In the genomic region with DNA sequence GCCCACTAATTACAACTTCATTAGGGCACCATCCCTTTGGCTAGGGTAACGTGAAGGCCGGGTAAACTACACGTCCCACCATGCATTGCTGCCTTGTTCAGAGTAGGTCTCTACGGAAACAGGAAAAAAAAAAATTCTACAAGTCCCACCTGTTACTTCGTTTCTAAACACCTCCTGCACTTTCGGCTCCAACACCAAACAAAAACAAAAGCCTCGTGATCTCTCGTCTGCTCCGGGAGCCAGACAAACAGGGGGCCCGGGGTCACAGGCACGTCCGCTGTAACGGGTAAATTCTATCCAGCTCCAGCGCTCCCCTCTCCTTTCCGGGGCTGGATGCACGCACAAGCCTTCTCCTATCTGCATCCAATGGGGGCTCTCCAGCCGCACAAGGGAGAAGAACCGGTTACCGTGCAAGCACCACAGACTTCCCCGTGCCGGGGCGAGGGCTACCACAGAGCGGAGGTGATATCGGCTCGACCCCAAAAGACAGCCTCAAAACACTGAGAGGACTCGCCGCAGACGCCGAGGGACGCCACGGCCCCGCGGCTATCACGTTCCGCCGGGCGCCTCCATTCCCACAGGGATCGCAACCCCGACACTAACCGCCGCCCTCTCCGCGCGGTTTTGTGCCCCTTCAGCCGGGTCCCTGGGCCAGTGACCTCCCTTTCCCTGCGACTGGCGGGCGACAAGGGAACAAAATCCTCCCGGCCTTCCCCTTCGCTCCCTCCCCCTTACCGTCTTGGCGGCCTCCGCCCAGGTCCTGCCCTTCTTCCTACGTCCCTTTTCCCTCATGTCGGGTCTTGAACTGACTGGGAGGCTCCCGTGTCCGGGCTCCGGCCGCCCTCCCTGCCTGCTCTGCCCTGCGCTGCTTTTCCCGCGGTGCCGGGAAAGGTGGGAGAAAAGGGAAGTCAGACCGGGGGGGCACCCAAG, we compare ENCODE assay signal across 8 cellular contexts. TPM values are rescaled to one million over a fixed set of nuclear protein-coding genes. Genes with fewer than 3 reads are reported as not detected.
DNase-seq lines count a peak whose midpoint lies in the region; ATAC-seq and TF ChIP-seq lines count a peak whose summit lies in the region.

No MANE protein-coding gene starts in this region.

- H3K4me1 Mint-ChIP-seq in dendritic cell treated with granulocyte-macrophage colony-stimulating factor and Interleukin-4, amounts not matched to agents 40 ng/mL and 50 ng/mL, for 4 days (ENCODE audit: low read depth) = peaks cover 38% of the 10 kb centered on the region

- H3K9ac ChIP-seq in liver (ENCODE audit: low read depth in 1 of 2, low read length in 2 of 2) = peak overlapping the region; percentile 61 to 75

- no peaks in the 10 kb centered on the region for H3K27me3 ChIP-seq in liver (ENCODE audit: control insufficient read depth in 4 of 4, insufficient read depth in 4 of 4, low read length in 3 of 4)

- CTCF ChIA-PET in AG04449 (lab: Yijun Ruan, JAX) = interaction anchor here (1.3 to 1.7 kb wide), 2 partner anchors 26 to 33 kb away, joined by 3 to 9 read pairs; no protein-coding TSS in a partner anchor

- H3K9me3 Mint-ChIP-seq in dendritic cell treated with granulocyte-macrophage colony-stimulating factor and Interleukin-4, amounts not matched to agents 40 ng/mL and 50 ng/mL, for 4 days = no peaks in the 10 kb centered on the region

- no peak for TF ChIP-seq CTCF in AG04449 (IDR thresholded peaks at IDR 0.05; ENCODE audit: insufficient read depth, low read length, missing control alignments)
- TF ChIP-seq CTCF in liver (IDR thresholded peaks at IDR 0.05; ENCODE audit: low read depth, low read length, missing input control) = no peak

- H3K4me3 Mint-ChIP-seq in dendritic cell treated with granulocyte-macrophage colony-stimulating factor and Interleukin-4, amounts not matched to agents 40 ng/mL and 50 ng/mL, for 4 days = peak overlapping the region; percentile 89

- no peaks in the 10 kb centered on the region for H3K9me3 ChIP-seq in liver (ENCODE audit: control insufficient read depth in 4 of 4, low read length in 3 of 4)

- peak overlapping the region; percentile 94 for H3K27ac Mint-ChIP-seq in dendritic cell treated with granulocyte-macrophage colony-stimulating factor and Interleukin-4, amounts not matched to agents 40 ng/mL and 50 ng/mL, for 4 days

- POLR2A ChIA-PET in AG04449 (lab: Yijun Ruan, JAX) = interaction anchor here (0.7 to 1.3 kb wide), 5 partner anchors 10 to 468 kb away, joined by 3 to 5 read pairs (median 4); no protein-coding TSS in a partner anchor

- peaks cover 3 to 22% (median 15%) of the 10 kb centered on the region in 4 donors for H3K4me1 ChIP-seq in liver (ENCODE audit: control insufficient read depth in 4 of 4, insufficient read depth in 4 of 4, low read length in 3 of 4)

- peak overlapping the region; percentile 84 to 94 for H3K27ac ChIP-seq in liver (ENCODE audit: low read depth in 1 of 2, low read length in 2 of 2)

- H3K36me3 ChIP-seq in liver (ENCODE audit: control insufficient read depth in 4 of 4, insufficient read depth in 3 of 4, low read depth in 1 of 4, low read length in 3 of 4) = peaks cover 0 to 3% (median 1%) of the 10 kb centered on the region in 4 donors

- peaks cover 7% of the 10 kb centered on the region for H3K27me3 Mint-ChIP-seq in dendritic cell treated with granulocyte-macrophage colony-stimulating factor and Interleukin-4, amounts not matched to agents 40 ng/mL and 50 ng/mL, for 4 days

- peaks cover 33% of the 10 kb centered on the region for H3K36me3 Mint-ChIP-seq in dendritic cell treated with granulocyte-macrophage colony-stimulating factor and Interleukin-4, amounts not matched to agents 40 ng/mL and 50 ng/mL, for 4 days (ENCODE audit: low read depth)

- intact Hi-C loops in dendritic cell treated with granulocyte-macrophage colony-stimulating factor and Interleukin-4, amounts not matched to agents 40 ng/mL and 50 ng/mL, for 4 days (cut with micrococcal nuclease) = loop anchor here (10.0 kb wide), 1 partner anchor 467 kb away; the partner anchor contains the start of genes ADGRF3 and SELENOI

- TF ChIP-seq RAD21 in liver (IDR thresholded peaks at IDR 0.05) = no peak

- no peak for DNase-seq in AG04449 (ENCODE audit: low read depth, low spot score)
- peak; percentile 26 for DNase-seq in NCI-H460 (ENCODE audit: extremely low read depth, low read depth)
- peak; percentile 53 for DNase-seq in activated CD4-positive, alpha-beta T cell treated with anti-CD3 and anti-CD28 coated beads, Interleukin-2, amount 50 U/mL, for 1 hour
- DNase-seq in stimulated activated CD4-positive, alpha-beta T cell treated with anti-CD3 and anti-CD28 coated beads, Interleukin-4, amount 100 ng/mL, for 4 hours = peak; percentile 33 to 55

- H3K4me3 ChIP-seq in AG04449 (ENCODE audit: low read depth, low read length) (peak overlapping the region; percentile 93), liver (ENCODE audit: low read depth in 1 of 3, low read length in 3 of 3) (peak overlapping the region; percentile 86 to 97 (median 97))

- ATAC-seq in GM18873 (IDR thresholded peaks at IDR 0.05; ENCODE audit: low FRiP score, unreplicated experiment) (peak; percentile 36), HG03196 (IDR thresholded peaks at IDR 0.05; ENCODE audit: unreplicated experiment) (peak; percentile 48)

- WGBS in liver = under 1% methylated on average over 64 of the region's 64 CpGs

TF ChIP-seq in liver, 16 proteins besides CTCF, POLR2A, EP300 and RAD21:
- TF ChIP-seq GABPA (IDR thresholded peaks at IDR 0.05 in 1 of 2, conservative IDR thresholded peaks at IDR 0.05 in 1 of 2) = peak in 1 of 2 donors; percentile 35
- TF ChIP-seq, protein P1, sequence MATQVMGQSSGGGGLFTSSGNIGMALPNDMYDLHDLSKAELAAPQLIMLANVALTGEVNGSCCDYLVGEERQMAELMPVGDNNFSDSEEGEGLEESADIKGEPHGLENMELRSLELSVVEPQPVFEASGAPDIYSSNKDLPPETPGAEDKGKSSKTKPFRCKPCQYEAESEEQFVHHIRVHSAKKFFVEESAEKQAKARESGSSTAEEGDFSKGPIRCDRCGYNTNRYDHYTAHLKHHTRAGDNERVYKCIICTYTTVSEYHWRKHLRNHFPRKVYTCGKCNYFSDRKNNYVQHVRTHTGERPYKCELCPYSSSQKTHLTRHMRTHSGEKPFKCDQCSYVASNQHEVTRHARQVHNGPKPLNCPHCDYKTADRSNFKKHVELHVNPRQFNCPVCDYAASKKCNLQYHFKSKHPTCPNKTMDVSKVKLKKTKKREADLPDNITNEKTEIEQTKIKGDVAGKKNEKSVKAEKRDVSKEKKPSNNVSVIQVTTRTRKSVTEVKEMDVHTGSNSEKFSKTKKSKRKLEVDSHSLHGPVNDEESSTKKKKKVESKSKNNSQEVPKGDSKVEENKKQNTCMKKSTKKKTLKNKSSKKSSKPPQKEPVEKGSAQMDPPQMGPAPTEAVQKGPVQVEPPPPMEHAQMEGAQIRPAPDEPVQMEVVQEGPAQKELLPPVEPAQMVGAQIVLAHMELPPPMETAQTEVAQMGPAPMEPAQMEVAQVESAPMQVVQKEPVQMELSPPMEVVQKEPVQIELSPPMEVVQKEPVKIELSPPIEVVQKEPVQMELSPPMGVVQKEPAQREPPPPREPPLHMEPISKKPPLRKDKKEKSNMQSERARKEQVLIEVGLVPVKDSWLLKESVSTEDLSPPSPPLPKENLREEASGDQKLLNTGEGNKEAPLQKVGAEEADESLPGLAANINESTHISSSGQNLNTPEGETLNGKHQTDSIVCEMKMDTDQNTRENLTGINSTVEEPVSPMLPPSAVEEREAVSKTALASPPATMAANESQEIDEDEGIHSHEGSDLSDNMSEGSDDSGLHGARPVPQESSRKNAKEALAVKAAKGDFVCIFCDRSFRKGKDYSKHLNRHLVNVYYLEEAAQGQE (IDR thresholded peaks at IDR 0.05) = peak; percentile 22
- no peak for TF ChIP-seq NR2F2 (IDR thresholded peaks at IDR 0.05)

RNA-seq across cellular contexts. Expression of gene ASXL2, which starts 0.6 kb away (rescaled TPM):
- total RNA-seq in NCI-H460 (2014; rRNA removed; shearing (Covaris generic)) = 15.5 and 18.8 TPM in 2 replicates
- polyA plus RNA-seq in NCI-H460 (2014; cell fraction: nucleus; rRNA removed) = 3.7 and 5.5 TPM in 2 replicates
- 1 to 10 TPM; 6.0 to 7.3 TPM for total RNA-seq in liver
- polyA plus RNA-seq in liver = 1 to 10 TPM; 2.4 to 2.8 TPM
